Comparison of ENCODE assay signal across 14 cellular contexts in genomic region chr16:24844101-24845030, GRCh38. TPM values are rescaled to one million over a fixed set of nuclear protein-coding genes. Genes with fewer than 3 reads are reported as not detected.
DNase-seq lines count a peak whose midpoint lies in the region; ATAC-seq, FAIRE-seq and TF ChIP-seq lines count a peak whose summit lies in the region.
"Had no signal": no experiment of that assay in that cellular context is flagged by ENCODE, and none has a peak within 500 bp of the region (broad histone marks: within the 10 kb centered on the region; RNA-seq: fewer than 3 reads in every experiment).

No MANE protein-coding gene starts in this region.

- H3K9me2 ChIP-seq in hepatocyte (replicated peaks; ENCODE audit: insufficient read depth), result no peaks in the 10 kb centered on the region

- no peak overlapping the region for H3K4me2 ChIP-seq in hepatocyte

- peak; percentile 61 for DNase-seq in A172 (ENCODE audit: low spot score)
- DNase-seq in DMS53 treated with DMSO at 0.1 percent for 48 hours (lab: John Stamatoyannopoulos, UW; ENCODE audit: unreplicated experiment), result peak; percentile 52
- peak; percentile 80 for DNase-seq in RCC 7860 (ENCODE audit: low spot score)
- DNase-seq in hepatocyte (ENCODE audit: low spot score), result peak; percentile 83
- no peak for DNase-seq in Ammon's horn (ENCODE audit: low spot score)
- DNase-seq in stimulated activated CD4-positive, alpha-beta T cell treated with anti-CD3 and anti-CD28 coated beads, Interleukin-4, amount 100 ng/mL, for 24 hours, result no peak
- DNase-seq: CD4-positive, alpha-beta memory T cell; NCI-H1436; stimulated activated CD4-positive, alpha-beta T cell treated with anti-CD3 and anti-CD28 coated beads, Interleukin-4, amount 100 ng/mL, for 1 hour had no signal

- no peaks in the 10 kb centered on the region for H3K27me3 ChIP-seq in hepatocyte

- H4K20me1 ChIP-seq in hepatocyte (ENCODE audit: insufficient read depth, poor library complexity, severe bottlenecking), result no peaks in the 10 kb centered on the region

- TF ChIP-seq CTCF in hepatocyte (IDR thresholded peaks at IDR 0.05; ENCODE audit: poor library complexity), result no peak

- H2AFZ ChIP-seq in hepatocyte, result no peak overlapping the region

- ATAC-seq in GM18498 (IDR thresholded peaks at IDR 0.05; ENCODE audit: unreplicated experiment) (no peak), GM19463 (IDR thresholded peaks at IDR 0.05; ENCODE audit: unreplicated experiment) (no peak)

- no peak overlapping the region for H3K4me3 ChIP-seq in hepatocyte

- peak; percentile 78 for FAIRE-seq in RCC 7860 (lab: Jason Lieb, UNC)
- FAIRE-seq: frontal cortex, HTR-8/SVneo had no signal

- H3K4me1 ChIP-seq in hepatocyte (ENCODE audit: insufficient read depth), result peaks cover 7% of the 10 kb centered on the region

- no peaks in the 10 kb centered on the region for H3K36me3 ChIP-seq in hepatocyte (replicated peaks; ENCODE audit: insufficient read depth, low read depth)

- WGBS in hepatocyte (ENCODE audit: low lambda C conversion rate, missing lambda C conversion rate), result 75% methylated on average over 17 of the region's 17 CpGs

- H3K9me3 ChIP-seq in hepatocyte (ENCODE audit: low read depth), result no peaks in the 10 kb centered on the region

- H3K79me2 ChIP-seq in hepatocyte, result no peaks in the 10 kb centered on the region

- peak overlapping the region; percentile 59 for H3K27ac ChIP-seq in hepatocyte

RNA-seq across cellular contexts. Expression of gene SLC5A11, which starts 1.4 kb away (rescaled TPM):
- 0.05 TPM in 1 of 2 replicates, not detected in the other for total RNA-seq in A172 (2014; rRNA removed; shearing (Covaris generic))
- total RNA-seq in hepatocyte, result 1.2 and 2.2 TPM in 2 replicates
- 0.44 and 1.7 TPM in 2 replicates for polyA plus RNA-seq in hepatocyte
- total RNA-seq: dermis microvascular lymphatic vessel endothelial cell, frontal cortex had no signal
- polyA plus RNA-seq: CD4-positive, alpha-beta memory T cell had no signal

Comparison
In these comparisons a context has a peak if more than half of its experiments do, and no peak if none do; other contexts are left out.
1. DNase-seq: peak in A172 (single experiment), DMS53 treated with DMSO at 0.1 percent for 48 hours (single experiment), RCC 7860 (single experiment) and hepatocyte (single experiment); none in Ammon's horn (single experiment) and stimulated activated CD4-positive, alpha-beta T cell treated with anti-CD3 and anti-CD28 coated beads, Interleukin-4, amount 100 ng/mL, for 24 hours (single experiment).